In genomic region chr3:197311591-197311990, GRCh38 we compare ENCODE assay signal across 24 cellular contexts. TPM values are rescaled to one million over a fixed set of nuclear protein-coding genes. Genes with fewer than 3 reads are reported as not detected.
DNase-seq lines count a peak whose midpoint lies in the region; ATAC-seq and TF ChIP-seq lines count a peak whose summit lies in the region.
"Had no signal": no experiment of that assay in that cellular context is flagged by ENCODE, and none has a peak within 500 bp of the region (broad histone marks: within the 10 kb centered on the region; RNA-seq: fewer than 3 reads in every experiment).

No MANE protein-coding gene starts in this region.

- H3K4me1 ChIP-seq in PC-3 (ENCODE audit: insufficient read depth, low read length) (peaks cover 50% of the 10 kb centered on the region), osteoblast (ENCODE audit: insufficient read depth, low read length) (peaks cover 28% of the 10 kb centered on the region)

- BruUV-seq in PC-3 (replicated peaks; lab: Mats Ljungman, UMichigan): no TSS peak

- H3K9me3 ChIP-seq in PC-3 (ENCODE audit: low read length) (no peaks in the 10 kb centered on the region), osteoblast (ENCODE audit: low read depth, low read length) (no peaks in the 10 kb centered on the region)
- H3K9me3 ChIP-seq: A549 had no signal

- H3K36me3 ChIP-seq in PC-3 (ENCODE audit: low read depth, low read length) (no peaks in the 10 kb centered on the region), brain microvascular endothelial cell (replicated peaks) (no peaks in the 10 kb centered on the region), osteoblast (ENCODE audit: insufficient read depth, low read length) (no peaks in the 10 kb centered on the region)

- H3K4me3 ChIP-seq in PC-3 (ENCODE audit: low read length): no peak overlapping the region
- H3K4me3 ChIP-seq in brain microvascular endothelial cell (ENCODE audit: low read depth, low read length): no peak overlapping the region
- H3K4me3 ChIP-seq in osteoblast (ENCODE audit: insufficient read depth, low read length): no peak overlapping the region
- H3K4me3 ChIP-seq: A549 had no signal

- POLR2A ChIA-PET in PC-3 (lab: Charles Lee; ENCODE audit: unreplicated experiment): interaction anchor here (0.5 to 0.7 kb wide), 2 partner anchors 13 to 111 kb away, joined by 3 to 5 read pairs; partner anchors contain the start of gene DLG1

- peaks cover 6% of the 10 kb centered on the region for H3F3A ChIP-seq in PC-3 (ENCODE audit: low read length, unreplicated experiment)

- no peaks in the 10 kb centered on the region for H3K9me2 ChIP-seq in PC-3 (replicated peaks; ENCODE audit: low read length)

- DNase-seq in EL (peak; percentile 62), PC-3 (peak; percentile 73), brain microvascular endothelial cell (no peak), osteoblast (ENCODE audit: insufficient read length, low spot score, missing footprints) (no peak), NCI-H1694 treated with DMSO at 0.1 percent for 48 hours (lab: John Stamatoyannopoulos, UW) (no peak), NCI-H2107 (lab: John Stamatoyannopoulos, UW) (no peak)
- DNase-seq in stimulated activated CD4-positive, alpha-beta T cell treated with anti-CD3 and anti-CD28 coated beads, Interleukin-12 subunit alpha, Interleukin-12 subunit beta, amount 100 ng/mL, for 4 hours: no peak
- DNase-seq: C1 segment of cervical spinal cord; CD4-positive, alpha-beta memory T cell; COR-L47; DMS79; H9; HFFc6; MM.1S; NCI-H1417; NCI-H1694; NCI-H2081; NCI-H2171; NCI-H226; NCI-H510A; NCI-H69 had no signal

- H2AFZ ChIP-seq in PC-3 (ENCODE audit: low read length) (0 out of 2 replicates have a peak overlapping the region, but pooled peaks have one; percentile 41), osteoblast (ENCODE audit: low read length) (no peak overlapping the region)

- H4K20me1 ChIP-seq in PC-3 (ENCODE audit: low read length) (no peaks in the 10 kb centered on the region), osteoblast (ENCODE audit: insufficient read depth, low read length) (no peaks in the 10 kb centered on the region)

- TF ChIP-seq CTCF in PC-3 (conservative IDR thresholded peaks at IDR 0.05; ENCODE audit: low read depth, low read length): no peak
- no peak for TF ChIP-seq CTCF in brain microvascular endothelial cell (IDR thresholded peaks at IDR 0.05; ENCODE audit: low read depth, low read length, missing control alignments)
- no peak for TF ChIP-seq CTCF in osteoblast (IDR thresholded peaks at IDR 0.05; ENCODE audit: extremely low read depth, low read depth, low read length)

- H3K27me3 ChIP-seq in PC-3 (ENCODE audit: low read length) (no peaks in the 10 kb centered on the region), brain microvascular endothelial cell (replicated peaks) (no peaks in the 10 kb centered on the region), osteoblast (ENCODE audit: insufficient read depth, low read length) (no peaks in the 10 kb centered on the region)

- ATAC-seq in PC-3: peak; percentile 66
- ATAC-seq: A549, SK-N-SH treated with all-trans-retinoic acid at 6 μM for 48 hours had no signal

- H3K4me2 ChIP-seq in PC-3 (ENCODE audit: low read length) (peak overlapping the region; percentile 66), osteoblast (ENCODE audit: insufficient read depth, low read length) (no peak overlapping the region)
- H3K4me2 ChIP-seq: A549, KMS-11 had no signal

- in situ Hi-C loops in brain microvascular endothelial cell (cut with HindIII; ENCODE audit: low pct_ligation_motif_present, low sequenced_read_pairs): no loop called here

- intact Hi-C loops in PC-3 (cut with micrococcal nuclease): no loop called here

- H3K27ac ChIP-seq in PC-3 (ENCODE audit: low read length): peak overlapping the region; percentile 78
- H3K27ac ChIP-seq in brain microvascular endothelial cell: peak overlapping the region; percentile 99
- H3K27ac ChIP-seq in osteoblast (ENCODE audit: low read depth, low read length): peak overlapping the region; percentile 100
- H3K27ac ChIP-seq: KMS-11 had no signal

- H3K9ac ChIP-seq in PC-3 (ENCODE audit: low read length): peak overlapping the region; percentile 52
- H3K9ac ChIP-seq: KMS-11 had no signal

- CTCF ChIA-PET in PC-3 (lab: Charles Lee): no interaction called here

- H3K79me2 ChIP-seq in PC-3 (ENCODE audit: low read length): no peaks in the 10 kb centered on the region
- no peaks in the 10 kb centered on the region for H3K79me2 ChIP-seq in osteoblast (ENCODE audit: insufficient read depth, low read length)

RNA-seq across cellular contexts. Expression of gene DLG1, which starts 13.2 kb away (rescaled TPM):
- total RNA-seq in PC-3 (2014; rRNA removed) (60.8 and 77.8 TPM in 2 replicates), osteoblast (76.6 and 79.3 TPM in 2 replicates)

Comparison
In these comparisons a context has a peak if more than half of its experiments do, and no peak if none do; other contexts are left out.
1. DNase-seq: peak in EL (single experiment) and PC-3 (single experiment); none in brain microvascular endothelial cell (single experiment), osteoblast (single experiment), NCI-H1694 treated with DMSO at 0.1 percent for 48 hours (single experiment), NCI-H2107 (single experiment) and stimulated activated CD4-positive, alpha-beta T cell treated with anti-CD3 and anti-CD28 coated beads, Interleukin-12 subunit alpha, Interleukin-12 subunit beta, amount 100 ng/mL, for 4 hours (single experiment).
2. Peak in every context shown above with its lines, with median percentiles within 50 percentile points of each other: H3K27ac ChIP-seq.